28 cellular contexts compared by ENCODE assay signal in the genomic region with DNA sequence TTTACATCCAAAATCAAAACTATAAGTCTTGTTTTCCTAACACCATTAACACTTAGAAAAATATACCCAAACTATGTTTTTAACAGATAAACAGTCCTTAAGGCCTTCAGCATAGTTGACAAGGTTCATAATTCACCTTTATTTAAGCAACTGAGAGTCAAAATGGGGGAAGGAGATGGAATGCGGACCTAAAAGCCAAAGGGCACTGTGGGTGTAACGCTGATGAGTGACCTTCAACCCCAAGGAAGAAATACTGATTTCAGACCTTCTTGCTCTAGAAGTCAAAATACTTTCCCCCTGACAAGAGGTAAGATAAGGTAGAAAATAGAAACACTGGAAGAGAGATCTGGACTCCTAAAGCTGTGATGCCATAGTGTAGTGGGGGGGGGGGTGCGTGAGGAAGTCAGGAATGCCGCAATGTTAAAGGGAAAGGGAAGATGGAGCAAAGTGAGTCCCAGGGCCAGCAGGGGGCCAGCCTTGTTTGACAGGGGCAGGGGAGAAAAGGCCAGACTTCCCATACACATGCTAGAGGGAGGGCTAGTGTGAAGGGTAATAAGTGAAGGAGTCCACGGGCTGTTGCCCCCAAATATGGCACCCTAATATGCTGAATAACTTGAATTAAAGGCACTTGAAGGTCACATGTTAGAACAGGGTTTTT. TPM values are rescaled to one million over a fixed set of nuclear protein-coding genes. Genes with fewer than 3 reads are reported as not detected.
A peak's percentile ranks its signal among the peaks of the same experiment; 100 is the strongest.
DNase-seq lines count a peak whose midpoint lies in the region; ATAC-seq and TF ChIP-seq lines count a peak whose summit lies in the region.
"Had no signal": no experiment of that assay in that cellular context is flagged by ENCODE, and none has a peak within 500 bp of the region (broad histone marks: within the 10 kb centered on the region; RNA-seq: fewer than 3 reads in every experiment).

No MANE protein-coding gene starts in this region.

- H3K9me3 Mint-ChIP-seq in neural progenitor cell, result no peaks in the 10 kb centered on the region
- H3K9me3 Mint-ChIP-seq: activated CD8-positive, alpha-beta T cell treated with anti-CD3 and anti-CD28 coated beads for 36 hours; activated naive CD4-positive, alpha-beta T cell treated with anti-CD3 and anti-CD28 coated beads, Interleukin-2, amount 50 U/mL, for 24 hours; CD8-positive, alpha-beta memory T cell; effector memory CD8-positive, alpha-beta T cell; memory B cell; naive thymus-derived CD4-positive, alpha-beta T cell; stimulated activated naive B cell treated with anti-CD40 and anti-IgM and Interleukin-4, amounts not matched to agents 10 μg/mL and 1 μg/mL and 100 μg/mL, for 72 hours had no signal

- intact Hi-C loops in PC-3 (cut with micrococcal nuclease), result loop anchor here (5.0 kb wide), 1 partner anchor 40 kb away; no protein-coding TSS in a partner anchor

- H3K27ac Mint-ChIP-seq in neural progenitor cell, result no peak overlapping the region
- H3K27ac Mint-ChIP-seq: activated CD8-positive, alpha-beta T cell treated with anti-CD3 and anti-CD28 coated beads for 36 hours; activated naive CD4-positive, alpha-beta T cell treated with anti-CD3 and anti-CD28 coated beads, Interleukin-2, amount 50 U/mL, for 24 hours; memory B cell; stimulated activated naive B cell treated with anti-CD40 and anti-IgM and Interleukin-4, amounts not matched to agents 10 μg/mL and 1 μg/mL and 100 μg/mL, for 72 hours had no signal

- POLR2A ChIA-PET in PC-3 (lab: Charles Lee; ENCODE audit: unreplicated experiment), result no interaction called here
- POLR2A ChIA-PET in GM10248 (lab: Yijun Ruan, JAX), result no interaction called here

- H3K4me3 ChIP-seq in PC-3 (ENCODE audit: low read length) (no peak overlapping the region), epithelial cell of proximal tubule (ENCODE audit: low read depth, low read length) (no peak overlapping the region), neural progenitor cell (no peak overlapping the region)
- H3K4me3 ChIP-seq: ascending aorta, sigmoid colon, SK-N-MC, thyroid gland had no signal

- H4K20me1 ChIP-seq in PC-3 (ENCODE audit: low read length) (no peaks in the 10 kb centered on the region), neural progenitor cell (ENCODE audit: low read depth) (no peaks in the 10 kb centered on the region)

- H3K4me1 Mint-ChIP-seq in neural progenitor cell, result peaks cover 3% of the 10 kb centered on the region

- H3K9me3 ChIP-seq in PC-3 (ENCODE audit: low read length) (no peaks in the 10 kb centered on the region), neural progenitor cell (ENCODE audit: low read depth) (no peaks in the 10 kb centered on the region)
- H3K9me3 ChIP-seq: ascending aorta, sigmoid colon, thyroid gland had no signal

- no TSS peak for BruUV-seq in PC-3 (replicated peaks; lab: Mats Ljungman, UMichigan)

- no peak overlapping the region for H3K4me3 Mint-ChIP-seq in neural progenitor cell
- H3K4me3 Mint-ChIP-seq: activated CD8-positive, alpha-beta T cell treated with anti-CD3 and anti-CD28 coated beads for 36 hours; activated naive CD4-positive, alpha-beta T cell treated with anti-CD3 and anti-CD28 coated beads, Interleukin-2, amount 50 U/mL, for 24 hours; CD8-positive, alpha-beta memory T cell; effector memory CD8-positive, alpha-beta T cell; memory B cell; naive thymus-derived CD4-positive, alpha-beta T cell; stimulated activated naive B cell treated with anti-CD40 and anti-IgM and Interleukin-4, amounts not matched to agents 10 μg/mL and 1 μg/mL and 100 μg/mL, for 72 hours had no signal

- H3K27me3 ChIP-seq in PC-3 (ENCODE audit: low read length) (no peaks in the 10 kb centered on the region), neural progenitor cell (no peaks in the 10 kb centered on the region)
- H3K27me3 ChIP-seq: ascending aorta, sigmoid colon, thyroid gland had no signal

- H3K9ac ChIP-seq in PC-3 (ENCODE audit: low read length) (no peak overlapping the region), neural progenitor cell (no peak overlapping the region)
- H3K9ac ChIP-seq: parathyroid adenoma had no signal

- ATAC-seq in PC-3 (no peak), HG02759 (IDR thresholded peaks at IDR 0.05; ENCODE audit: unreplicated experiment) (no peak)
- ATAC-seq: activated CD4-positive, CD25-positive, alpha-beta regulatory T cell treated with anti-CD3 and anti-CD28 coated beads, Interleukin-2, amount 50 U/mL, for 24 hours; activated CD8-positive, alpha-beta T cell treated with anti-CD3 and anti-CD28 coated beads for 36 hours; effector memory CD8-positive, alpha-beta T cell; naive thymus-derived CD4-positive, alpha-beta T cell; stimulated activated naive B cell treated with anti-CD40 and anti-IgM and Interleukin-4, amounts not matched to agents 10 μg/mL and 1 μg/mL and 100 μg/mL, for 72 hours had no signal

- H3K9me2 ChIP-seq in PC-3 (replicated peaks; ENCODE audit: low read length), result no peaks in the 10 kb centered on the region

- H3K4me2 ChIP-seq in PC-3 (ENCODE audit: low read length), result no peak overlapping the region; the same call in 1 of the 2 replicates
- no peak overlapping the region for H3K4me2 ChIP-seq in neural progenitor cell

- H3K27ac ChIP-seq in PC-3 (ENCODE audit: low read length) (peak overlapping the region; percentile 30; the same call in 1 of the 2 replicates), neural progenitor cell (no peak overlapping the region), caudate nucleus (ENCODE audit: low read depth, low read length) (no peak overlapping the region)
- H3K27ac ChIP-seq: ascending aorta, parathyroid adenoma, SK-N-MC, thyroid gland had no signal

- CTCF ChIA-PET in PC-3 (lab: Charles Lee), result no interaction called here
- CTCF ChIA-PET in GM10248 (lab: Yijun Ruan, JAX), result no interaction called here

- H3K36me3 Mint-ChIP-seq in neural progenitor cell, result peaks cover 4% of the 10 kb centered on the region

- no peaks in the 10 kb centered on the region for H3K27me3 Mint-ChIP-seq in neural progenitor cell (ENCODE audit: insufficient read depth, low read depth)
- H3K27me3 Mint-ChIP-seq: activated CD8-positive, alpha-beta T cell treated with anti-CD3 and anti-CD28 coated beads for 36 hours; activated naive CD4-positive, alpha-beta T cell treated with anti-CD3 and anti-CD28 coated beads, Interleukin-2, amount 50 U/mL, for 24 hours; CD8-positive, alpha-beta memory T cell; effector memory CD8-positive, alpha-beta T cell; memory B cell; naive thymus-derived CD4-positive, alpha-beta T cell; stimulated activated naive B cell treated with anti-CD40 and anti-IgM and Interleukin-4, amounts not matched to agents 10 μg/mL and 1 μg/mL and 100 μg/mL, for 72 hours had no signal

- H3F3A ChIP-seq in PC-3 (ENCODE audit: low read length, unreplicated experiment) (no peaks in the 10 kb centered on the region), neural progenitor cell (ENCODE audit: low read depth) (no peaks in the 10 kb centered on the region)

- H3K4me1 ChIP-seq in PC-3 (ENCODE audit: insufficient read depth, low read length), result peaks cover 38% of the 10 kb centered on the region
- peaks cover 15% of the 10 kb centered on the region for H3K4me1 ChIP-seq in neural progenitor cell

- H3K79me2 ChIP-seq in PC-3 (ENCODE audit: low read length), result peaks cover 4% of the 10 kb centered on the region; the same call in 1 of the 2 replicates
- no peaks in the 10 kb centered on the region for H3K79me2 ChIP-seq in neural progenitor cell (ENCODE audit: low read depth)

- no peak overlapping the region for H2AFZ ChIP-seq in PC-3 (ENCODE audit: low read length)
- H2AFZ ChIP-seq in neural progenitor cell (replicated peaks), result no peak overlapping the region
- H2AFZ ChIP-seq: parathyroid adenoma had no signal

- TF ChIP-seq CTCF in PC-3 (conservative IDR thresholded peaks at IDR 0.05; ENCODE audit: low read depth, low read length), result no peak; the same call in 1 of the 2 replicates
- peak; percentile 42 for TF ChIP-seq CTCF in epithelial cell of proximal tubule (conservative IDR thresholded peaks at IDR 0.05; ENCODE audit: low read depth, low read length)
- no peak for TF ChIP-seq CTCF in neural progenitor cell (IDR thresholded peaks at IDR 0.05)
- TF ChIP-seq CTCF in GM10248 (IDR thresholded peaks at IDR 0.05; ENCODE audit: control extremely low read depth, extremely low read depth, low read depth, missing control alignments), result no peak

- peak; percentile 6 for DNase-seq in Daoy (ENCODE audit: low read depth)
- DNase-seq in PC-3, result no peak
- DNase-seq in epithelial cell of proximal tubule (ENCODE audit: low read depth), result no peak
- DNase-seq in neural progenitor cell (ENCODE audit: low spot score), result peak; percentile 32
- no peak for DNase-seq in GM10248 (ENCODE audit: extremely low spot score)
- no peak for DNase-seq in caudate nucleus (lab: John Stamatoyannopoulos, UW)
- DNase-seq: activated CD8-positive, alpha-beta T cell treated with anti-CD3 and anti-CD28 coated beads for 36 hours; CD8-positive, alpha-beta memory T cell; DMS79; effector memory CD8-positive, alpha-beta T cell; HCEC 1CT; hippocampal formation; islet precursor cell; naive thymus-derived CD4-positive, alpha-beta T cell; NCI-H1105 treated with DMSO at 0.1 percent for 48 hours; NCI-H2081; NCI-H446; NK-92 treated with Interleukin-12 subunit alpha and Interleukin-12 subunit beta, amount 100 ng/mL, for 24 hours; sigmoid colon; stimulated activated naive B cell treated with anti-CD40 and anti-IgM and Interleukin-4, amounts not matched to agents 10 μg/mL and 1 μg/mL and 100 μg/mL, for 72 hours; thyroid gland had no signal

- peaks cover 20% of the 10 kb centered on the region for H3K36me3 ChIP-seq in PC-3 (ENCODE audit: low read depth, low read length)
- H3K36me3 ChIP-seq in neural progenitor cell, result no peaks in the 10 kb centered on the region

RNA-seq across cellular contexts. Expression of gene CCDC93, which starts 31.4 kb away (rescaled TPM):
- total RNA-seq in Daoy (2014; rRNA removed; shearing (Covaris generic)), result 19.3 and 19.9 TPM in 2 replicates
- total RNA-seq in PC-3 (2014; rRNA removed) (14.0 and 21.3 TPM in 2 replicates), epithelial cell of proximal tubule (9.9 and 13.2 TPM in 2 replicates), neural progenitor cell (ENCODE audit: low replicate concordance) (17.2 and 21.0 TPM in 2 replicates)

Comparison
In these comparisons a context has a peak if more than half of its experiments do, and no peak if none do; other contexts are left out.
1. DNase-seq: peak in Daoy (single experiment) and neural progenitor cell (single experiment); none in PC-3 (single experiment), epithelial cell of proximal tubule (single experiment), GM10248 (single experiment) and caudate nucleus (0 of 61).